8 cellular contexts compared by ENCODE assay signal in genomic region chr3:74295479-74295878, GRCh38.
"Had no signal": no experiment of that assay in that cellular context is flagged by ENCODE, and none has a peak within 500 bp of the region (broad histone marks: within the 10 kb centered on the region; RNA-seq: fewer than 3 reads in every experiment).

No MANE protein-coding gene starts in this region.

- H3K9me3 ChIP-seq: HAP-1 had no signal

- H3K4me3 Mint-ChIP-seq: H9, HFFc6 had no signal

- ATAC-seq: HCT116 had no signal

- H3K4me3 ChIP-seq: GM23248, HAP-1 had no signal

- H3K9ac ChIP-seq: GM23248 had no signal

- H2AFZ ChIP-seq: GM23248 had no signal

- H3K27ac Mint-ChIP-seq: H9, HFFc6 had no signal

- H3K9me3 Mint-ChIP-seq: H9, HFFc6 had no signal

- H3K27ac ChIP-seq: GM23248 had no signal

- H3K36me3 ChIP-seq: HAP-1 had no signal

- DNase-seq: GM23248, GOT3, H7, H9, HCEC 1CT, HFFc6 had no signal

- H3K4me1 ChIP-seq: HAP-1 had no signal
